20 cellular contexts compared by ENCODE assay signal in genomic region chr7:11709240-11709639, GRCh38.
A peak's percentile ranks its signal among the peaks of the same experiment; 100 is the strongest.
DNase-seq lines count a peak whose midpoint lies in the region; ATAC-seq, FAIRE-seq and TF ChIP-seq lines count a peak whose summit lies in the region.
"Had no signal": no experiment of that assay in that cellular context is flagged by ENCODE, and none has a peak within 500 bp of the region (broad histone marks: within the 10 kb centered on the region; RNA-seq: fewer than 3 reads in every experiment).

No MANE protein-coding gene starts in this region.

- H3F3A ChIP-seq in GM23248 (ENCODE audit: insufficient read depth): 0 out of 2 replicates have a peak, but pooled peaks cover 5% of the 10 kb centered on the region

- no peaks in the 10 kb centered on the region for H4K20me1 ChIP-seq in GM23248 (ENCODE audit: insufficient read depth)
- H4K20me1 ChIP-seq: BLaER1 had no signal

- H3K4me3 ChIP-seq in GM23248 (no peak overlapping the region), epithelial cell of esophagus (ENCODE audit: low read length) (no peak overlapping the region)
- H3K4me3 ChIP-seq: BLaER1, Peyer's patch had no signal

- H3K9me2 ChIP-seq in GM23248 (ENCODE audit: insufficient read depth): no peaks in the 10 kb centered on the region

- H3K9ac ChIP-seq in GM23248: no peak overlapping the region
- H3K9ac ChIP-seq: BLaER1 had no signal

- H3K4me1 ChIP-seq in GM23248 (ENCODE audit: insufficient read depth): peaks cover 25% of the 10 kb centered on the region
- H3K4me1 ChIP-seq: BLaER1, Peyer's patch had no signal

- H2AFZ ChIP-seq in GM23248: no peak overlapping the region

- peak; percentile 97 for FAIRE-seq in RCC 7860 (lab: Jason Lieb, UNC)

- no peak for TF ChIP-seq CTCF in epithelial cell of esophagus (IDR thresholded peaks at IDR 0.05; ENCODE audit: insufficient read depth, low read depth, low read length, missing control alignments)

- H3K27ac ChIP-seq in GM23248: no peak overlapping the region
- H3K27ac ChIP-seq: BLaER1, Peyer's patch had no signal

- H3K36me3 ChIP-seq in GM23248 (ENCODE audit: low read depth): no peaks in the 10 kb centered on the region
- H3K36me3 ChIP-seq: BLaER1, Peyer's patch had no signal

- in situ Hi-C loops in GM23248 (cut with MboI): no loop called here

- no peaks in the 10 kb centered on the region for H3K9me3 ChIP-seq in GM23248 (ENCODE audit: low read depth)
- H3K9me3 ChIP-seq: BLaER1, Peyer's patch had no signal

- DNase-seq in GM23248 (peak; percentile 33), RCC 7860 (ENCODE audit: low spot score) (peak; percentile 64), epithelial cell of esophagus (ENCODE audit: low read depth) (peak; percentile 51), renal cortical epithelial cell (ENCODE audit: low read depth) (peak; percentile 51)
- DNase-seq in activated naive CD4-positive, alpha-beta T cell (lab: John Stamatoyannopoulos, UW): no peak
- DNase-seq: CD8-positive, alpha-beta memory T cell; GOT3; HFFc6; IMR-90; Karpas-422; MM.1S; NCI-H1092 treated with DMSO at 0.1 percent for 48 hours; NCI-H2081 treated with DMSO at 0.1 percent for 48 hours; NCI-H510A; NCI-H82; Peyer's patch; Right ventricle myocardium superior had no signal

- no peaks in the 10 kb centered on the region for H3K27me3 ChIP-seq in GM23248 (replicated peaks; ENCODE audit: insufficient read depth)
- H3K27me3 ChIP-seq: BLaER1, Peyer's patch had no signal

- no peaks in the 10 kb centered on the region for H3K79me2 ChIP-seq in GM23248 (ENCODE audit: insufficient read depth)

- H3K4me2 ChIP-seq in GM23248 (ENCODE audit: unreplicated experiment): no peak overlapping the region
- H3K4me2 ChIP-seq: BLaER1 had no signal

- ATAC-seq in HG03460 (IDR thresholded peaks at IDR 0.05; ENCODE audit: unreplicated experiment): no peak
- no peak for ATAC-seq in HG03196 (IDR thresholded peaks at IDR 0.05; ENCODE audit: unreplicated experiment)

Comparison
In these comparisons a context has a peak if more than half of its experiments do, and no peak if none do; other contexts are left out.
1. DNase-seq: peak in GM23248 (single experiment), RCC 7860 (single experiment), epithelial cell of esophagus (single experiment) and renal cortical epithelial cell (single experiment); none in activated naive CD4-positive, alpha-beta T cell (0 of 4).